In the genomic region with DNA sequence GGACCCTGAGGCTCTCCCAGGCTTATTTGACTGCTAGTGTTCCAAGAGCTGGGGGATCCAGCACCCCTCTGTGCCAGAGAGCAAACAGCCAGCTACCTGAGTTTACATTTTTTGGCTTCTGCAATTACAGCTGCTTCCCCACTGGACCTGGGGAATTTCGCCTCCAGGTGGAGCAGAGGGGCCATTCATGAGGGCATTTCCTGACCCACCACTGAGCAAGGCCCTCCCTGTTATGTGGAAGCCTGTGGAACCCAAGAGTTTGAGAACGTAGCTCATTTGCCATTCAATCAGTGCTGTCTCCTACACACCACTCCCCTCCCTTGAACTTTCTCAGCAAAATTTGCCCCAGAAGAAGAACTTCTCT, we compare ENCODE assay signal across 24 cellular contexts. TPM values are rescaled to one million over a fixed set of nuclear protein-coding genes. Genes with fewer than 3 reads are reported as not detected.
"Had no signal": no experiment of that assay in that cellular context is flagged by ENCODE, and none has a peak within 500 bp of the region (broad histone marks: within the 10 kb centered on the region; RNA-seq: fewer than 3 reads in every experiment).

No MANE protein-coding gene starts in this region.

- H3K4me1 Mint-ChIP-seq: memory B cell; naive thymus-derived CD8-positive, alpha-beta T cell had no signal

- H3K4me1 ChIP-seq: heart left ventricle, right atrium auricular region had no signal

- H3K4me3 Mint-ChIP-seq: activated CD4-positive, alpha-beta T cell treated with anti-CD3 and anti-CD28 coated beads, Interleukin-2, amount 10 ng/mL, durations not matched to agents 24 days and 14 days; activated CD8-positive, alpha-beta T cell treated with anti-CD3 and anti-CD28 coated beads, Interleukin-2, amount 10 ng/mL, durations not matched to agents 7 days and 5 days; activated naive CD8-positive, alpha-beta T cell treated with anti-CD3 and anti-CD28 coated beads, Interleukin-2, amount 10 ng/mL, durations not matched to agents 7 days and 5 days; activated T-cell treated with anti-CD3 and anti-CD28 coated beads, Interleukin-2, amount 50 U/mL, for 72 hours; brain; memory B cell; naive thymus-derived CD8-positive, alpha-beta T cell; stimulated activated naive B cell treated with anti-CD40 and anti-IgM and Interleukin-4, amounts not matched to agents 10 μg/mL and 1 μg/mL and 100 μg/mL, for 72 hours; type B pancreatic cell had no signal

- H3K9me3 ChIP-seq: heart left ventricle, right atrium auricular region had no signal

- ATAC-seq: activated CD8-positive, alpha-beta T cell treated with anti-CD3 and anti-CD28 coated beads, Interleukin-2, amount 10 ng/mL, durations not matched to agents 7 days and 5 days; activated T-cell treated with anti-CD3 and anti-CD28 coated beads, Interleukin-2, amount 50 U/mL, for 72 hours; heart left ventricle; left ventricle myocardium superior; naive thymus-derived CD8-positive, alpha-beta T cell; stimulated activated naive B cell treated with anti-CD40 and anti-IgM and Interleukin-4, amounts not matched to agents 10 μg/mL and 1 μg/mL and 100 μg/mL, for 72 hours had no signal

- FAIRE-seq: endothelial cell of umbilical vein had no signal

- H3K36me3 Mint-ChIP-seq: activated naive CD8-positive, alpha-beta T cell treated with anti-CD3 and anti-CD28 coated beads, Interleukin-2, amount 10 ng/mL, durations not matched to agents 7 days and 5 days; memory B cell; naive thymus-derived CD8-positive, alpha-beta T cell; stimulated activated naive B cell treated with anti-CD40 and anti-IgM and Interleukin-4, amounts not matched to agents 10 μg/mL and 1 μg/mL and 100 μg/mL, for 72 hours; type B pancreatic cell had no signal

- H3K27me3 Mint-ChIP-seq: type B pancreatic cell had no signal

- H3K4me3 ChIP-seq: coronary artery, heart left ventricle, right atrium auricular region, skin epidermis had no signal

- H3K27me3 ChIP-seq: heart left ventricle, right atrium auricular region had no signal

- H3K9me3 Mint-ChIP-seq: activated CD4-positive, alpha-beta T cell treated with anti-CD3 and anti-CD28 coated beads, Interleukin-2, amount 10 ng/mL, durations not matched to agents 24 days and 14 days; activated naive CD8-positive, alpha-beta T cell treated with anti-CD3 and anti-CD28 coated beads, Interleukin-2, amount 10 ng/mL, durations not matched to agents 7 days and 5 days; activated T-cell treated with anti-CD3 and anti-CD28 coated beads, Interleukin-2, amount 50 U/mL, for 72 hours; memory B cell; naive thymus-derived CD8-positive, alpha-beta T cell; stimulated activated naive B cell treated with anti-CD40 and anti-IgM and Interleukin-4, amounts not matched to agents 10 μg/mL and 1 μg/mL and 100 μg/mL, for 72 hours; type B pancreatic cell had no signal

- H3K27ac ChIP-seq: coronary artery, heart left ventricle, right atrium auricular region, skin epidermis had no signal

- DNase-seq: activated CD4-positive, alpha-beta T cell treated with anti-CD3 and anti-CD28 coated beads, Interleukin-2, amount 10 ng/mL, durations not matched to agents 24 days and 14 days; activated CD4-positive, CD25-positive, alpha-beta regulatory T cell; activated CD8-positive, alpha-beta memory T cell treated with anti-CD3 and anti-CD28 coated beads, Interleukin-2, amount 50 U/mL, for 4 hours; activated CD8-positive, alpha-beta T cell treated with anti-CD3 and anti-CD28 coated beads, Interleukin-2, amount 10 ng/mL, durations not matched to agents 7 days and 5 days; activated naive CD4-positive, alpha-beta T cell; activated naive CD8-positive, alpha-beta T cell treated with anti-CD3 and anti-CD28 coated beads, Interleukin-2, amount 10 ng/mL, durations not matched to agents 7 days and 5 days; activated T-cell treated with anti-CD3 and anti-CD28 coated beads, Interleukin-2, amount 50 U/mL, for 72 hours; central memory CD4-positive, alpha-beta T cell; foreskin fibroblast; heart left ventricle; islet precursor cell; left ventricle myocardium superior; naive thymus-derived CD8-positive, alpha-beta T cell; stimulated activated CD4-positive, alpha-beta T cell treated with anti-CD3 and anti-CD28 coated beads, Interleukin-15, amount 100 ng/mL, for 24 hours; stimulated activated CD4-positive, alpha-beta T cell treated with anti-CD3 and anti-CD28 coated beads, Interleukin-4, amount 100 ng/mL, for 1 hour; stimulated activated naive B cell treated with anti-CD40 and anti-IgM and Interleukin-4, amounts not matched to agents 10 μg/mL and 1 μg/mL and 100 μg/mL, for 72 hours; T-helper 2 cell had no signal

- H3K27ac Mint-ChIP-seq: activated CD4-positive, alpha-beta T cell treated with anti-CD3 and anti-CD28 coated beads, Interleukin-2, amount 10 ng/mL, durations not matched to agents 24 days and 14 days; activated CD8-positive, alpha-beta T cell treated with anti-CD3 and anti-CD28 coated beads, Interleukin-2, amount 10 ng/mL, durations not matched to agents 7 days and 5 days; activated naive CD8-positive, alpha-beta T cell treated with anti-CD3 and anti-CD28 coated beads, Interleukin-2, amount 10 ng/mL, durations not matched to agents 7 days and 5 days; activated T-cell treated with anti-CD3 and anti-CD28 coated beads, Interleukin-2, amount 50 U/mL, for 72 hours; brain; memory B cell; naive thymus-derived CD8-positive, alpha-beta T cell; stimulated activated naive B cell treated with anti-CD40 and anti-IgM and Interleukin-4, amounts not matched to agents 10 μg/mL and 1 μg/mL and 100 μg/mL, for 72 hours; type B pancreatic cell had no signal

- H3K36me3 ChIP-seq: heart left ventricle, right atrium auricular region had no signal

RNA-seq across cellular contexts. Expression of a gene that starts 42.7 kb away (rescaled TPM):
- total RNA-seq: activated T-cell treated with anti-CD3 and anti-CD28 coated beads, Interleukin-2, amount 50 U/mL, for 72 hours; naive thymus-derived CD8-positive, alpha-beta T cell had no signal
- polyA plus RNA-seq: naive thymus-derived CD8-positive, alpha-beta T cell had no signal
